In the genomic region with DNA sequence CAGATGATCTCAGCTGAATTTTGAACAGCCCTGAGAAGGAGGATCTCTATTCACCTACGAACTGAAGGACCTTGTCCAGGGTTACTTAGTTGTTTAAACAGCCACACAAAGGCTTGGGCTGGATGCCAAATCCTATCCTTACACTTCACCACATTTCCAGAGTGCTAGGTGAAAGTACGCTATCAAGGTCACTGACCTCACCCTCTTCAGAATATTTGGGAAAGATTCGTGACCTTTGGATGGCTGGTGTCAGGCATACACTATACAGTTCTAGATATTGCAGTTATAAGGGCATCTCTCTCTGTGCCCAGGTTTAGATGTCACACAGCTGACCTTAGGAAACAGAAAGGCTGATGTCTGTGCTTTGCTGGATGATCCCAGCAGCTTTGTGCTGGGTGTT, we compare ENCODE assay signal across 20 cellular contexts.
A peak's percentile ranks its signal among the peaks of the same experiment; 100 is the strongest.
DNase-seq lines count a peak whose midpoint lies in the region; ATAC-seq and TF ChIP-seq lines count a peak whose summit lies in the region.
"Had no signal": no experiment of that assay in that cellular context is flagged by ENCODE, and none has a peak within 500 bp of the region (broad histone marks: within the 10 kb centered on the region; RNA-seq: fewer than 3 reads in every experiment).

No MANE protein-coding gene starts in this region.

- H3K9me3 ChIP-seq in colonic mucosa (no peaks in the 10 kb centered on the region), right lobe of liver (no peaks in the 10 kb centered on the region)
- H3K9me3 ChIP-seq: suprapubic skin had no signal

- H3K27me3 Mint-ChIP-seq in HFFc6 (ENCODE audit: insufficient read depth) = no peaks in the 10 kb centered on the region
- peaks cover 0 to 5% of the 10 kb centered on the region in 2 donors for H3K27me3 Mint-ChIP-seq in natural killer cell (ENCODE audit: low read depth in 2 of 2)
- H3K27me3 Mint-ChIP-seq in stimulated activated naive B cell treated with anti-CD40 and anti-IgM and Interleukin-4, amounts not matched to agents 10 μg/mL and 1 μg/mL and 100 μg/mL, for 72 hours = peaks cover 0 to 9% of the 10 kb centered on the region in 2 donors

- H3K36me3 Mint-ChIP-seq in HFFc6 (ENCODE audit: low read depth) (peaks cover 4% of the 10 kb centered on the region; the same call in 1 of the 2 replicates), natural killer cell (no peaks in the 10 kb centered on the region)
- H3K36me3 Mint-ChIP-seq in stimulated activated naive B cell treated with anti-CD40 and anti-IgM and Interleukin-4, amounts not matched to agents 10 μg/mL and 1 μg/mL and 100 μg/mL, for 72 hours = no peaks in the 10 kb centered on the region

- no peaks in the 10 kb centered on the region for H3K4me1 ChIP-seq in colonic mucosa
- H3K4me1 ChIP-seq in right lobe of liver = peaks cover 0 to 54% (median 22%) of the 10 kb centered on the region in 4 donors

- ATAC-seq in right lobe of liver = peak; percentile 80 to 92 (median 86)
- no peak for ATAC-seq in HG03280 (IDR thresholded peaks at IDR 0.05; ENCODE audit: unreplicated experiment)
- ATAC-seq in natural killer cell = no peak
- ATAC-seq in stimulated activated naive B cell treated with anti-CD40 and anti-IgM and Interleukin-4, amounts not matched to agents 10 μg/mL and 1 μg/mL and 100 μg/mL, for 72 hours (replicated peaks) = no peak
- ATAC-seq: activated CD4-positive, CD25-positive, alpha-beta regulatory T cell treated with anti-CD3 and anti-CD28 coated beads, Interleukin-2, amount 50 U/mL, for 24 hours; esophagus mucosa had no signal

- TF ChIP-seq CTCF in colonic mucosa (IDR thresholded peaks at IDR 0.05) (no peak), right lobe of liver (IDR thresholded peaks at IDR 0.05) (no peak), HFFc6 (IDR thresholded peaks at IDR 0.05) (no peak), natural killer cell (IDR thresholded peaks at IDR 0.05) (no peak)

- WGBS in right lobe of liver (ENCODE audit: insufficient coverage, low coverage, low lambda C conversion rate, missing lambda C conversion rate) = 23% methylated on average over 3 of the region's 3 CpGs

- H3K27me3 ChIP-seq in colonic mucosa = no peaks in the 10 kb centered on the region
- H3K27me3 ChIP-seq in right lobe of liver = no peaks in the 10 kb centered on the region
- H3K27me3 ChIP-seq: suprapubic skin had no signal

- H3K4me1 Mint-ChIP-seq in HFFc6 (ENCODE audit: low read depth) (peaks cover 41% of the 10 kb centered on the region), natural killer cell (no peaks in the 10 kb centered on the region)
- H3K4me1 Mint-ChIP-seq in stimulated activated naive B cell treated with anti-CD40 and anti-IgM and Interleukin-4, amounts not matched to agents 10 μg/mL and 1 μg/mL and 100 μg/mL, for 72 hours = no peaks in the 10 kb centered on the region

- H3K27ac ChIP-seq in colonic mucosa (no peak overlapping the region), right lobe of liver (peak overlapping the region in 2 of 3 donors; percentile 34 to 54)
- H3K27ac ChIP-seq: suprapubic skin had no signal

- H3K27ac Mint-ChIP-seq in HFFc6 = no peak overlapping the region
- H3K27ac Mint-ChIP-seq in natural killer cell = no peak overlapping the region
- no peak overlapping the region for H3K27ac Mint-ChIP-seq in stimulated activated naive B cell treated with anti-CD40 and anti-IgM and Interleukin-4, amounts not matched to agents 10 μg/mL and 1 μg/mL and 100 μg/mL, for 72 hours

- intact Hi-C loops in colonic mucosa (cut with DNase I) = loop anchor here (10.0 kb wide), 1 partner anchor 45 kb away; no protein-coding TSS in a partner anchor
- intact Hi-C loops in right lobe of liver (cut with DNase I) = no loop called here
- intact Hi-C loops in natural killer cell (cut with micrococcal nuclease) = no loop called here

- DNase-seq in DMS53 treated with DMSO at 0.1 percent for 48 hours (lab: John Stamatoyannopoulos, UW; ENCODE audit: unreplicated experiment) (peak; percentile 89), NCI-H187 treated with DMSO at 0.1 percent for 48 hours (lab: John Stamatoyannopoulos, UW) (peak; percentile 0), colonic mucosa (peak; percentile 61), right lobe of liver (peak in 2 of 3 donors; percentile 45 to 89), HFFc6 (no peak), natural killer cell (no peak)
- DNase-seq in stimulated activated naive B cell treated with anti-CD40 and anti-IgM and Interleukin-4, amounts not matched to agents 10 μg/mL and 1 μg/mL and 100 μg/mL, for 72 hours = no peak
- DNase-seq: activated gamma-delta T cell treated with Interleukin-2 at 50 U/mL for 16 hours, aorta, COR-L47, cortex of kidney, GDM1, glutamatergic neuron, GOT3, NCI-H2171, occipital lobe had no signal

- H3K9me3 Mint-ChIP-seq in HFFc6 = no peaks in the 10 kb centered on the region
- no peaks in the 10 kb centered on the region for H3K9me3 Mint-ChIP-seq in natural killer cell
- no peaks in the 10 kb centered on the region for H3K9me3 Mint-ChIP-seq in stimulated activated naive B cell treated with anti-CD40 and anti-IgM and Interleukin-4, amounts not matched to agents 10 μg/mL and 1 μg/mL and 100 μg/mL, for 72 hours

- H3K4me3 ChIP-seq in colonic mucosa (no peak overlapping the region), right lobe of liver (no peak overlapping the region)
- H3K4me3 ChIP-seq: suprapubic skin had no signal

- TF ChIP-seq POLR2A in right lobe of liver (IDR thresholded peaks at IDR 0.05) = no peak

- no peak overlapping the region for H3K4me3 Mint-ChIP-seq in HFFc6
- no peak overlapping the region for H3K4me3 Mint-ChIP-seq in natural killer cell
- H3K4me3 Mint-ChIP-seq in stimulated activated naive B cell treated with anti-CD40 and anti-IgM and Interleukin-4, amounts not matched to agents 10 μg/mL and 1 μg/mL and 100 μg/mL, for 72 hours = no peak overlapping the region

- H3K9ac ChIP-seq in colonic mucosa (ENCODE audit: low read depth in 2 of 2, low read length in 2 of 2) = no peak overlapping the region

- H3K36me3 ChIP-seq in colonic mucosa (no peaks in the 10 kb centered on the region), right lobe of liver (no peaks in the 10 kb centered on the region)
- H3K36me3 ChIP-seq: suprapubic skin had no signal

Comparison
In these comparisons a context has a peak if more than half of its experiments do, and no peak if none do; other contexts are left out.
1. DNase-seq: peak in DMS53 treated with DMSO at 0.1 percent for 48 hours (single experiment), NCI-H187 treated with DMSO at 0.1 percent for 48 hours (single experiment), colonic mucosa (single experiment) and right lobe of liver (2 of 3); none in HFFc6 (single experiment), natural killer cell (single experiment) and stimulated activated naive B cell treated with anti-CD40 and anti-IgM and Interleukin-4, amounts not matched to agents 10 μg/mL and 1 μg/mL and 100 μg/mL, for 72 hours (single experiment).
2. ATAC-seq: peak in right lobe of liver (4 of 4); none in HG03280 (single experiment), natural killer cell (0 of 3) and stimulated activated naive B cell treated with anti-CD40 and anti-IgM and Interleukin-4, amounts not matched to agents 10 μg/mL and 1 μg/mL and 100 μg/mL, for 72 hours (0 of 2).